8 cellular contexts compared by ENCODE assay signal in the genomic region with DNA sequence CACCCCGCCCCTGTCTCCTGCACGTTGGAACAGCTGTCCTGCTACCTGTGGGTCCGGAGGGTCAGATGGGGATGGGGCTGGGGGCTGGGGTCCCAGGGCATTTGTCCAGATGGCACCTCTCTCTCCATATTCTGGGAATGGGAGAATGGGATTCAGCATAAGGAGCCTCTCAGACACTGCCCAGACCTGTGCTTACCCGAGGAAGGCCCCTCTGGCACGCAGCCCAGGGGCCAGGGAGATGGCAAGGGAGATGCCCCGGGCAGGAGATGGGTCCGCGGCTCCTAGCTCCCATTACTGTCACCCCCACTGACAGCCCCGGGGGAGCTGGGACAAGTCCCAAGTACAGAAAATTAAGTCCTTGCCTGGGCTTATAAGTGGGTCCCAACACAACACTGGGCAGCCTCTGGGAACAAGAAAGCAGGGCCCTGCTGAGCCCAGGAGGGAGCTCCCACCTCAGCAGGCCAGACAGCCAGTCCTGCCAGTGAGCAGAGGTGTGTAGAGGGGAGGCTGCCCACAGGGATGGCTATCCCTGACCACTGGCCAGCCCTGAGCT. TPM values are rescaled to one million over a fixed set of nuclear protein-coding genes. Genes with fewer than 3 reads are reported as not detected.
DNase-seq lines count a peak whose midpoint lies in the region; ATAC-seq, FAIRE-seq and TF ChIP-seq lines count a peak whose summit lies in the region.

No MANE protein-coding gene starts in this region.

- H3K27ac ChIP-seq in heart left ventricle (peak overlapping the region; percentile 9 to 89 (median 78)), lung (ENCODE audit: low read depth in 1 of 2, low read length in 1 of 2) (peak overlapping the region; percentile 5 to 92), uterus (peak overlapping the region; percentile 96 to 97)

- intact Hi-C loops in heart left ventricle (cut with DNase I) (no loop called here), Right ventricle myocardium superior (cut with DNase I) (no loop called here), MCF 10A (cut with micrococcal nuclease) (no loop called here), uterus (cut with DNase I; ENCODE audit: low total_unique reads) (no loop called here)

- 40 to 49% (median 45%) methylated on average over 1 to 9 of the region's 9 CpGs for WGBS in heart left ventricle, 4 donors
- WGBS in lung, 2 donors = 40 to 69% methylated on average over 8 to 9 of the region's 9 CpGs

- FAIRE-seq in GM19239 (lab: Jason Lieb, UNC) = no peak

- H3K4me3 Mint-ChIP-seq in MCF 10A (ENCODE audit: unreplicated experiment) = peak overlapping the region; percentile 69

- H3K4me3 ChIP-seq in heart left ventricle (peak overlapping the region in 11 of 12 donors; percentile 34 to 86 (median 64)), lung (peak overlapping the region; percentile 39), uterus (peak overlapping the region; percentile 55 to 63)

- H3K27me3 ChIP-seq in heart left ventricle (no peaks in the 10 kb centered on the region), lung (ENCODE audit: control insufficient read depth, insufficient read depth) (no peaks in the 10 kb centered on the region), uterus (no peaks in the 10 kb centered on the region)

- H3K4me1 Mint-ChIP-seq in MCF 10A (ENCODE audit: insufficient read depth, unreplicated experiment) = peaks cover 32% of the 10 kb centered on the region

- no peaks in the 10 kb centered on the region for H3K27me3 Mint-ChIP-seq in MCF 10A (ENCODE audit: insufficient read depth, unreplicated experiment)

- H3K36me3 ChIP-seq in heart left ventricle = peaks cover 0 to 4% (median 0%) of the 10 kb centered on the region in 9 donors
- peaks cover 0 to 7% of the 10 kb centered on the region in 2 donors for H3K36me3 ChIP-seq in lung (ENCODE audit: control insufficient read depth in 2 of 2, insufficient read depth in 2 of 2, low read length in 2 of 2)
- no peaks in the 10 kb centered on the region for H3K36me3 ChIP-seq in uterus

- H3K36me3 Mint-ChIP-seq in MCF 10A (ENCODE audit: insufficient read depth, unreplicated experiment) = no peaks in the 10 kb centered on the region

- CTCF ChIA-PET in MCF 10A (lab: Yijun Ruan, JAX) = interaction anchor here (1.4 to 5.0 kb wide), 3 partner anchors 14 to 30 kb away, joined by 5 to 47 read pairs (median 22); no protein-coding TSS in a partner anchor

- TF ChIP-seq POLR2A in heart left ventricle (IDR thresholded peaks at IDR 0.05) (no peak), uterus (IDR thresholded peaks at IDR 0.05) (no peak)

- TF ChIP-seq CTCF in heart left ventricle (IDR thresholded peaks at IDR 0.05) (no peak), MCF 10A (IDR thresholded peaks at IDR 0.05; ENCODE audit: unreplicated experiment) (no peak), lung (IDR thresholded peaks at IDR 0.05; ENCODE audit: control extremely low read depth, extremely low read depth) (no peak), uterus (IDR thresholded peaks at IDR 0.05) (no peak)

- POLR2A ChIA-PET in MCF 10A (lab: Yijun Ruan, JAX) = interaction anchor here (0.8 to 1.9 kb wide), 9 partner anchors 14 to 102 kb away, joined by 3 to 6 read pairs (median 4); a partner anchor contains a TSS

- DNase-seq in heart left ventricle (no peak), Right ventricle myocardium superior (no peak), MCF 10A (ENCODE audit: unreplicated experiment) (peak; percentile 71), lung (ENCODE audit: low spot score) (no peak), uterus (peak in 1 of 2 donors; percentile 55), GM19239 (ENCODE audit: insufficient read length, low spot score) (no peak), H4 (ENCODE audit: low spot score) (no peak)

- no peak for ATAC-seq in heart left ventricle
- ATAC-seq in Right ventricle myocardium superior (ENCODE audit: poor library complexity) = no peak
- no peak for ATAC-seq in lung (ENCODE audit: insufficient read depth, low FRiP score)
- no peak for ATAC-seq in GM19023 (IDR thresholded peaks at IDR 0.05; ENCODE audit: unreplicated experiment)

- no TSS peak for BruUV-seq in MCF 10A (replicated peaks; lab: Mats Ljungman, UMichigan)

- no peaks in the 10 kb centered on the region for H3K9me3 Mint-ChIP-seq in MCF 10A (ENCODE audit: unreplicated experiment)

- H3K4me1 ChIP-seq in heart left ventricle (peaks cover 5 to 97% (median 73%) of the 10 kb centered on the region in 12 donors), lung (ENCODE audit: control insufficient read depth in 2 of 2, insufficient read depth in 2 of 2, low read length in 2 of 2) (peaks cover 7 to 51% of the 10 kb centered on the region in 2 donors), uterus (peaks cover 0 to 35% of the 10 kb centered on the region in 2 donors)

- H3K27ac Mint-ChIP-seq in MCF 10A (ENCODE audit: low read depth, unreplicated experiment) = no peak overlapping the region

- no peaks in the 10 kb centered on the region for H3K9me3 ChIP-seq in heart left ventricle
- no peaks in the 10 kb centered on the region for H3K9me3 ChIP-seq in lung (ENCODE audit: control insufficient read depth in 2 of 2, insufficient read depth in 1 of 2, low read length in 1 of 2)
- H3K9me3 ChIP-seq in uterus = no peaks in the 10 kb centered on the region

RNA-seq across cellular contexts. Expression of a gene that starts 1.8 kb away (rescaled TPM):
- 10 to 100 TPM in 3 of 9 donors, 1 to 10 TPM in 6; 3.8 to 20.0 (median 6.2) TPM for total RNA-seq in heart left ventricle
- polyA plus RNA-seq in heart left ventricle = 10 to 100 TPM in 1 of 2 donors, 1 to 10 TPM in 1; 6.1 to 14.9 TPM
- 5.7 TPM for total RNA-seq in Right ventricle myocardium superior
- total RNA-seq in MCF 10A (2022) = 4.0 and 7.1 TPM in 2 replicates
- total RNA-seq in lung = 10 to 100 TPM; 32.9 to 42.9 TPM
- 10 to 100 TPM; 18.8 to 29.6 TPM for polyA plus RNA-seq in lung
- 10 to 100 TPM in 3 of 4 donors, 1 to 10 TPM in 1; 3.6 to 49.0 (median 19.9) TPM for total RNA-seq in uterus
- 22.8 and 32.2 TPM in 2 replicates for total RNA-seq in H4 (2014; rRNA removed; shearing (Covaris generic))

RNA-seq across cellular contexts. Expression of a gene that starts 22.3 kb away (rescaled TPM):
- total RNA-seq in heart left ventricle = 10 to 100 TPM; 32.7 to 96.9 (median 60.9) TPM
- 100 to 1,000 TPM; 109 to 210 TPM for polyA plus RNA-seq in heart left ventricle
- total RNA-seq in Right ventricle myocardium superior = 74.0 TPM
- total RNA-seq in MCF 10A (2022) = 71.8 and 117 TPM in 2 replicates
- 10 to 100 TPM; 23.0 to 55.2 TPM for total RNA-seq in lung
- polyA plus RNA-seq in lung = 100 to 1,000 TPM in 1 of 2 donors, 10 to 100 TPM in 1; 62.2 to 183 TPM
- 100 to 1,000 TPM in 1 of 4 donors, 10 to 100 TPM in 2, 1 to 10 TPM in 1; 8.9 to 438 (median 35.3) TPM for total RNA-seq in uterus
- total RNA-seq in H4 (2014; rRNA removed; shearing (Covaris generic)) = 32.1 and 46.7 TPM in 2 replicates

RNA-seq across cellular contexts. Expression of a gene that starts 43.0 kb away (rescaled TPM):
- 10 to 100 TPM in 5 of 9 donors, 1 to 10 TPM in 4; 7.2 to 39.7 (median 10.1) TPM for total RNA-seq in heart left ventricle
- polyA plus RNA-seq in heart left ventricle = 10 to 100 TPM in 1 of 2 donors, 1 to 10 TPM in 1; 9.7 to 12.8 TPM
- 11.6 TPM for total RNA-seq in Right ventricle myocardium superior
- 20.3 and 24.9 TPM in 2 replicates for total RNA-seq in MCF 10A (2022)
- 10 to 100 TPM; 32.3 to 86.2 TPM for total RNA-seq in lung
- 10 to 100 TPM; 27.8 to 60.0 TPM for polyA plus RNA-seq in lung
- total RNA-seq in uterus = 10 to 100 TPM; 13.8 to 52.1 (median 30.0) TPM
- total RNA-seq in H4 (2014; rRNA removed; shearing (Covaris generic)) = 8.9 and 10.6 TPM in 2 replicates

RNA-seq across cellular contexts. Expression of a gene that starts 52.2 kb away (rescaled TPM):
- total RNA-seq in heart left ventricle (10 to 100 TPM; 47.5 to 88.4 (median 59.7) TPM), Right ventricle myocardium superior (76.8 TPM), MCF 10A (2022) (98.1 and 101 TPM in 2 replicates), lung (10 to 100 TPM; 36.9 to 38.5 TPM), uterus (10 to 100 TPM; 13.8 to 44.9 (median 36.4) TPM)
- polyA plus RNA-seq in heart left ventricle (10 to 100 TPM; 47.4 to 81.8 TPM), lung (10 to 100 TPM; 24.8 to 34.2 TPM)
- total RNA-seq in H4 (2014; rRNA removed; shearing (Covaris generic)) = 48.3 and 48.4 TPM in 2 replicates

RNA-seq across cellular contexts. Expression of a gene that starts 57.6 kb away (rescaled TPM):
- 10 to 100 TPM in 7 of 9 donors, 1 to 10 TPM in 2; 7.6 to 23.4 (median 12.7) TPM for total RNA-seq in heart left ventricle
- 10 to 100 TPM in 1 of 2 donors, 1 to 10 TPM in 1; 7.7 to 14.2 TPM for polyA plus RNA-seq in heart left ventricle
- total RNA-seq in Right ventricle myocardium superior = 14.6 TPM
- total RNA-seq in MCF 10A (2022) = 14.7 and 15.8 TPM in 2 replicates
- total RNA-seq in lung = 10 to 100 TPM in 1 of 2 donors, 1 to 10 TPM in 1; 8.8 to 25.5 TPM
- polyA plus RNA-seq in lung = 10 to 100 TPM; 14.8 to 15.1 TPM
- total RNA-seq in uterus = 10 to 100 TPM in 1 of 4 donors, 1 to 10 TPM in 3; 2.9 to 55.8 (median 5.1) TPM
- 0.29 and 0.45 TPM in 2 replicates for total RNA-seq in H4 (2014; rRNA removed; shearing (Covaris generic))
